2 cellular contexts compared by ENCODE assay signal in genomic region chr15:62822228-62822627, GRCh38.
TF ChIP-seq lines count a peak whose summit lies in the region.

No MANE protein-coding gene starts in this region.

TF ChIP-seq in A549, 52 proteins besides CTCF, POLR2A, EP300 and RAD21 (continued from another document):
- TF ChIP-seq ATOH8 (CRISPR knock-in tag; IDR thresholded peaks at IDR 0.05; ENCODE audit: low read depth) (no peak), NFE2L2 (conservative IDR thresholded peaks at IDR 0.05; ENCODE audit: low read length) (no peak), CHD4 (IDR thresholded peaks at IDR 0.05; ENCODE audit: borderline replicate concordance) (no peak), FOXS1 (CRISPR knock-in tag; IDR thresholded peaks at IDR 0.05) (no peak), ZC3H11A (IDR thresholded peaks at IDR 0.05) (no peak)

TF ChIP-seq in liver, 16 proteins besides CTCF, POLR2A, EP300 and RAD21 (continued from another document):
- TF ChIP-seq REST (IDR thresholded peaks at IDR 0.05), result no peak
- no peak for TF ChIP-seq FOXA2 (IDR thresholded peaks at IDR 0.05)
- TF ChIP-seq SP1 (IDR thresholded peaks at IDR 0.05), result no peak
- TF ChIP-seq HNF4G (IDR thresholded peaks at IDR 0.05), result no peak
- no peak for TF ChIP-seq JUND (IDR thresholded peaks at IDR 0.05)
- TF ChIP-seq FOXA1 (IDR thresholded peaks at IDR 0.05), result no peak
- no peak for TF ChIP-seq RXRA (IDR thresholded peaks at IDR 0.05)
- no peak for TF ChIP-seq TAF1 (conservative IDR thresholded peaks at IDR 0.05)
- no peak for TF ChIP-seq NR2F2 (IDR thresholded peaks at IDR 0.05)
